9 cellular contexts compared by ENCODE assay signal in the genomic region with DNA sequence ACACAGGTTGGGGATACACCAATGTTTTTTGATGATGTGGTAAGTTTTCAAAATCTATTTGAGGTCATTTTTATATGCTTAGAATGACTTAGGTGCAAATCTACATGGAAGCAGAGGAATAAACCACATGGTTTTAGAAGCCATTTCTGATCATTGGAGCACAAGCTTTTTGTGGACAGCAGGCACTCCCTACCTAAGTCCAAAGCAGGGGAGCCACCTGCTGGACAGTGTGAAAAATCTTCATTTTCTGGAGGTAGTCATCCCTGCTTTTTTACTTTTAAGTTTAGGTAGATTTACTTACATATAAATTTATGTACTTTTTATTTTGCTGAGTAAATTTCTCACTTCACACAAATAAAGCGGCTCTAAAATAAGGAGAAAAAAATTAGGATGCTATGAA.
DNase-seq lines count a peak whose midpoint lies in the region; ATAC-seq and TF ChIP-seq lines count a peak whose summit lies in the region.
"Had no signal": no experiment of that assay in that cellular context is flagged by ENCODE, and none has a peak within 500 bp of the region (broad histone marks: within the 10 kb centered on the region; RNA-seq: fewer than 3 reads in every experiment).

No MANE protein-coding gene starts in this region.

- intact Hi-C loops in spleen (cut with DNase I; ENCODE audit: low total_unique reads), result loop anchor here (5.0 kb wide), 1 partner anchor 325 kb away; a partner anchor contains a TSS

- no peak for TF ChIP-seq POLR2A in spleen (IDR thresholded peaks at IDR 0.05)

- peak; percentile 81 for ATAC-seq in GM18868 (IDR thresholded peaks at IDR 0.05; ENCODE audit: unreplicated experiment)
- peak; percentile 71; the same call in 2 of the 3 replicates for ATAC-seq in RWPE2 (ENCODE audit: low read depth)
- ATAC-seq in GM19324 (IDR thresholded peaks at IDR 0.05; ENCODE audit: low FRiP score, unreplicated experiment), result no peak

- H3K9ac ChIP-seq in adipocyte (ENCODE audit: low read length), result no peak overlapping the region

- H3K27ac ChIP-seq in RWPE2 (ENCODE audit: poor library complexity, severe bottlenecking) (no peak overlapping the region), right atrium auricular region (no peak overlapping the region), spleen (no peak overlapping the region)
- H3K27ac ChIP-seq: skin epidermis had no signal

- H3K9me3 ChIP-seq in RWPE2 (ENCODE audit: severe bottlenecking), result no peaks in the 10 kb centered on the region
- H3K9me3 ChIP-seq in adipocyte (ENCODE audit: control insufficient read depth, low read length), result no peaks in the 10 kb centered on the region
- no peaks in the 10 kb centered on the region for H3K9me3 ChIP-seq in right atrium auricular region
- no peaks in the 10 kb centered on the region for H3K9me3 ChIP-seq in spleen

- H3K4me3 ChIP-seq in AG09309 (ENCODE audit: control insufficient read depth, low read depth, low read length), result no peak overlapping the region
- H3K4me3 ChIP-seq in RWPE2 (ENCODE audit: severe bottlenecking), result no peak overlapping the region
- H3K4me3 ChIP-seq in adipocyte (ENCODE audit: low read length), result no peak overlapping the region
- H3K4me3 ChIP-seq in right atrium auricular region, result no peak overlapping the region
- no peak overlapping the region for H3K4me3 ChIP-seq in spleen
- H3K4me3 ChIP-seq: skin epidermis had no signal

- WGBS in spleen, 5 donors, result 80 to 92% (median 85%) methylated on average over 1 of the region's 1 CpG

- H3K4me1 ChIP-seq in RWPE2 (ENCODE audit: insufficient read depth, poor library complexity, severe bottlenecking), result no peaks in the 10 kb centered on the region
- H3K4me1 ChIP-seq in adipocyte (ENCODE audit: control insufficient read depth, insufficient read depth, low read length), result no peaks in the 10 kb centered on the region
- no peaks in the 10 kb centered on the region for H3K4me1 ChIP-seq in right atrium auricular region
- no peaks in the 10 kb centered on the region for H3K4me1 ChIP-seq in spleen

- H3K27me3 ChIP-seq in RWPE2 (ENCODE audit: insufficient read depth, poor library complexity, severe bottlenecking) (no peaks in the 10 kb centered on the region), adipocyte (replicated peaks; ENCODE audit: control insufficient read depth, insufficient read depth, low read length) (peaks cover 2% of the 10 kb centered on the region), right atrium auricular region (no peaks in the 10 kb centered on the region), spleen (replicated peaks in 1 of 7) (no peaks in the 10 kb centered on the region)

- TF ChIP-seq CTCF in AG09309 (IDR thresholded peaks at IDR 0.05; ENCODE audit: control insufficient read depth, insufficient read depth, low read depth, low read length, missing control alignments) (peak; percentile 78), RWPE2 (IDR thresholded peaks at IDR 0.05; ENCODE audit: poor library complexity, severe bottlenecking) (peak; percentile 77), right atrium auricular region (IDR thresholded peaks at IDR 0.05) (peak; percentile 48 to 77), spleen (IDR thresholded peaks at IDR 0.05 in 8 of 11, conservative IDR thresholded peaks at IDR 0.05 in 3 of 11) (peak in 9 of 11 experiments; percentile 13 to 58 (median 44))

- H3K36me3 ChIP-seq in RWPE2 (ENCODE audit: low read depth), result no peaks in the 10 kb centered on the region
- H3K36me3 ChIP-seq in adipocyte (ENCODE audit: control insufficient read depth, insufficient read depth, low read length, severe bottlenecking), result no peaks in the 10 kb centered on the region
- H3K36me3 ChIP-seq in right atrium auricular region, result no peaks in the 10 kb centered on the region
- no peaks in the 10 kb centered on the region for H3K36me3 ChIP-seq in spleen

- DNase-seq in AG09309 (ENCODE audit: low read depth), result peak; percentile 53
- peak; percentile 38 for DNase-seq in HT-29 (ENCODE audit: low spot score)
- DNase-seq in RWPE2 (ENCODE audit: low spot score), result no peak
- DNase-seq in adipocyte (ENCODE audit: low read depth), result peak; percentile 85
- DNase-seq in right atrium auricular region (ENCODE audit: low spot score), result no peak
- DNase-seq in spleen, result no peak

Comparison
In these comparisons a context has a peak if more than half of its experiments do, and no peak if none do; other contexts are left out.
1. DNase-seq: peak in AG09309 (single experiment), HT-29 (single experiment) and adipocyte (single experiment); none in RWPE2 (single experiment), right atrium auricular region (single experiment) and spleen (single experiment).
2. Peak in every context shown above with its lines, with median percentiles within 50 percentile points of each other: CTCF ChIP-seq.